In the genomic region with DNA sequence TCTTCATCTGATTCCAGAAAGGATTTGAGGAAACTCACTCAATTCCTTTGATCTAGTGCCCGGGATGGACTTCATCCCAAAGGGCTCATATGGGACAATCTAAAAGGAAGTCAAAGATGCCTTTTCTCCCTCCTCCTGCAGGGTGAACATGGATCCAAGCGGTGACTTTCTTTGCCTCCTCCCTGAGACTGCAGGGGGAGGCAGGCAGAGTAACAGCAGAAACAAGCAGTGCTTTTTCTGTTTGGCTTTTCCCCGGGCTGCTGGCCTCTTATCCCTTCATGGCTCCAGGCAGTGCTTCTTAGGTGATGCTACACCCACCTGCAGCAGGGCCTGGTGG, we compare ENCODE assay signal across 9 cellular contexts. TPM values are rescaled to one million over a fixed set of nuclear protein-coding genes. Genes with fewer than 3 reads are reported as not detected.
A peak's percentile ranks its signal among the peaks of the same experiment; 100 is the strongest.
DNase-seq lines count a peak whose midpoint lies in the region; ATAC-seq and TF ChIP-seq lines count a peak whose summit lies in the region.
"Had no signal": no experiment of that assay in that cellular context is flagged by ENCODE, and none has a peak within 500 bp of the region (broad histone marks: within the 10 kb centered on the region; RNA-seq: fewer than 3 reads in every experiment).

No MANE protein-coding gene starts in this region.

- H2BK12ac ChIP-seq in mesenchymal stem cell (ENCODE audit: low read length in 2 of 2) = no peak overlapping the region

- peak overlapping the region in 1 of 2 experiments; percentile 41 for H3K4ac ChIP-seq in mesenchymal stem cell (ENCODE audit: low read depth in 1 of 2, low read length in 2 of 2)

- H3K4me1 ChIP-seq in BLaER1 = peaks cover 14% of the 10 kb centered on the region
- peaks cover 4% of the 10 kb centered on the region; the same call in 1 of the 2 replicates for H3K4me1 ChIP-seq in HEK293 (ENCODE audit: control insufficient read depth, insufficient read depth, low read length)
- peaks cover 9% of the 10 kb centered on the region for H3K4me1 ChIP-seq in mesenchymal stem cell (ENCODE audit: control insufficient read depth, insufficient read depth, low read depth, low read length)
- no peaks in the 10 kb centered on the region for H3K4me1 ChIP-seq in adrenal gland (replicated peaks in 1 of 2)

- POLR2A ChIA-PET in HEK293 (lab: Yijun Ruan, JAX) (no interaction called here), WTC11 (lab: Charles Lee) (no interaction called here)

- H3K36me3 ChIP-seq in BLaER1 (no peaks in the 10 kb centered on the region), HEK293 (ENCODE audit: control insufficient read depth in 2 of 2, insufficient read depth in 1 of 2, low read length in 2 of 2) (no peaks in the 10 kb centered on the region), mesenchymal stem cell (ENCODE audit: control insufficient read depth in 1 of 2, insufficient read depth in 2 of 2, low read depth in 1 of 2, low read length in 2 of 2) (no peaks in the 10 kb centered on the region), adrenal gland (replicated peaks in 1 of 2) (no peaks in the 10 kb centered on the region)

- H3K9ac ChIP-seq in BLaER1 (no peak overlapping the region), mesenchymal stem cell (ENCODE audit: low read length) (no peak overlapping the region)

- H2BK5ac ChIP-seq in mesenchymal stem cell (ENCODE audit: low read depth, low read length, poor library complexity, severe bottlenecking) = peak overlapping the region; percentile 84

- no peak for TF ChIP-seq POLR2A in adrenal gland (IDR thresholded peaks at IDR 0.05)

- no peak; the same call in 1 of the 2 replicates for TF ChIP-seq CTCF in HEK293 (tag by site-specific recombination; IDR thresholded peaks at IDR 0.05)
- TF ChIP-seq CTCF in WTC11 (IDR thresholded peaks at IDR 0.05) = no peak
- TF ChIP-seq CTCF in adrenal gland (IDR thresholded peaks at IDR 0.05) = no peak

- CTCF ChIA-PET in HEK293 (lab: Yijun Ruan, JAX) = interaction anchor here (3.9 kb wide), 1 partner anchor 9 kb away, joined by 18 read pairs; a partner anchor contains a TSS
- CTCF ChIA-PET in WTC11 (lab: Charles Lee) = interaction anchor here (1.8 to 3.5 kb wide), 2 partner anchors 26 to 106 kb away, joined by 12 to 16 read pairs; no protein-coding TSS in a partner anchor

- H2AFZ ChIP-seq in mesenchymal stem cell (ENCODE audit: low read depth, low read length) = peak overlapping the region; percentile 42

- no peaks in the 10 kb centered on the region for H3K27me3 Mint-ChIP-seq in WTC11 (ENCODE audit: low read depth)

- no peak overlapping the region for H4K91ac ChIP-seq in mesenchymal stem cell (ENCODE audit: low read length)

- no peaks in the 10 kb centered on the region for H3K36me3 Mint-ChIP-seq in WTC11

- H2BK120ac ChIP-seq in mesenchymal stem cell (ENCODE audit: low read depth, low read length) = no peak overlapping the region

- H3K9me3 ChIP-seq in BLaER1 (no peaks in the 10 kb centered on the region; the same call in 1 of the 2 replicates), HEK293 (ENCODE audit: control insufficient read depth, insufficient read depth, low read depth, low read length) (no peaks in the 10 kb centered on the region), mesenchymal stem cell (ENCODE audit: control insufficient read depth, low read length) (no peaks in the 10 kb centered on the region), adrenal gland (replicated peaks in 1 of 3) (no peaks in the 10 kb centered on the region)

- peak overlapping the region; percentile 70 for H2AK5ac ChIP-seq in mesenchymal stem cell (ENCODE audit: low read length, severe bottlenecking)

- H3K18ac ChIP-seq in mesenchymal stem cell (ENCODE audit: low read depth in 1 of 2, low read length in 2 of 2) = no peak overlapping the region

- no peaks in the 10 kb centered on the region for H3K79me1 ChIP-seq in mesenchymal stem cell (replicated peaks; ENCODE audit: low read length, poor library complexity, severe bottlenecking)

- H3K4me1 Mint-ChIP-seq in WTC11 = peaks cover 14% of the 10 kb centered on the region

- H3K9me3 Mint-ChIP-seq in WTC11 = no peaks in the 10 kb centered on the region
- H3K9me3 Mint-ChIP-seq: activated T-cell treated with anti-CD3 and anti-CD28 coated beads, Interleukin-2, amount 50 U/mL, for 24 hours had no signal

- peak overlapping the region; percentile 14; the same call in 1 of the 2 replicates for H3K27ac Mint-ChIP-seq in WTC11

- no peak overlapping the region for H3K4me3 ChIP-seq in BLaER1
- H3K4me3 ChIP-seq in HEK293 (ENCODE audit: low read depth, low read length) = no peak overlapping the region
- no peak overlapping the region for H3K4me3 ChIP-seq in mesenchymal stem cell (ENCODE audit: insufficient read depth in 1 of 2, low read depth in 1 of 2, low read length in 2 of 2)
- no peak overlapping the region for H3K4me3 ChIP-seq in adrenal gland

- DNase-seq in WTC11 (ENCODE audit: low spot score) (peak; percentile 20), mesenchymal stem cell (peak; percentile 18), NCI-H748 treated with DMSO at 0.1 percent for 48 hours (lab: John Stamatoyannopoulos, UW) (no peak), adrenal gland (no peak), NCI-H226 (no peak)
- DNase-seq: activated T-cell treated with anti-CD3 and anti-CD28 coated beads, Interleukin-2, amount 50 U/mL, for 24 hours had no signal

- intact Hi-C loops in adrenal gland (cut with DNase I) = no loop called here

- no peaks in the 10 kb centered on the region for H3K27me3 ChIP-seq in BLaER1
- H3K27me3 ChIP-seq in mesenchymal stem cell (ENCODE audit: control insufficient read depth in 1 of 2, insufficient read depth in 1 of 2, low read length in 2 of 2) = no peaks in the 10 kb centered on the region
- H3K27me3 ChIP-seq in adrenal gland = no peaks in the 10 kb centered on the region

- 56% methylated on average over 3 of the region's 3 CpGs for WGBS in mesenchymal stem cell
- WGBS in adrenal gland, 4 donors = 49 to 62% (median 56%) methylated on average over 3 of the region's 3 CpGs

- ATAC-seq in WTC11 (peak; percentile 94), GM21529 (IDR thresholded peaks at IDR 0.05; ENCODE audit: unreplicated experiment) (no peak)

- H4K20me1 ChIP-seq in BLaER1 = no peaks in the 10 kb centered on the region

- no peak overlapping the region for H4K8ac ChIP-seq in mesenchymal stem cell (ENCODE audit: low read length)

- peak overlapping the region in 1 of 2 experiments; percentile 80 for H3K23ac ChIP-seq in mesenchymal stem cell (ENCODE audit: low read length in 2 of 2)

- H3K4me2 ChIP-seq in BLaER1 (0 out of 2 replicates have a peak overlapping the region, but pooled peaks have one; percentile 15), mesenchymal stem cell (ENCODE audit: low read length, poor library complexity, severe bottlenecking) (peak overlapping the region; percentile 21)

- H3K27ac ChIP-seq in BLaER1 (no peak overlapping the region), HEK293 (ENCODE audit: extremely low read depth, low read depth, low read length) (no peak overlapping the region), mesenchymal stem cell (ENCODE audit: low read length, poor library complexity, severe bottlenecking) (peak overlapping the region; percentile 81), adrenal gland (no peak overlapping the region)

- H3K4me3 Mint-ChIP-seq in WTC11 = no peak overlapping the region
- H3K4me3 Mint-ChIP-seq: activated T-cell treated with anti-CD3 and anti-CD28 coated beads, Interleukin-2, amount 50 U/mL, for 24 hours had no signal

- peak overlapping the region in 1 of 2 experiments; percentile 9 for H3K14ac ChIP-seq in mesenchymal stem cell (ENCODE audit: low read length in 2 of 2)

- H2BK15ac ChIP-seq in mesenchymal stem cell (ENCODE audit: low read depth, poor library complexity, severe bottlenecking) = no peak overlapping the region

TF ChIP-seq in HEK293, 187 proteins besides CTCF, POLR2A, EP300 and RAD21:
- TF ChIP-seq ZNF501 (tag by site-specific recombination; IDR thresholded peaks at IDR 0.05) = no peak
- TF ChIP-seq ZNF341 (tag by site-specific recombination; IDR thresholded peaks at IDR 0.05; ENCODE audit: low read depth) = peak; percentile 91

TF ChIP-seq in WTC11, 78 proteins besides CTCF, POLR2A, EP300 and RAD21 (continues in another document):
- TF ChIP-seq, protein P1, sequence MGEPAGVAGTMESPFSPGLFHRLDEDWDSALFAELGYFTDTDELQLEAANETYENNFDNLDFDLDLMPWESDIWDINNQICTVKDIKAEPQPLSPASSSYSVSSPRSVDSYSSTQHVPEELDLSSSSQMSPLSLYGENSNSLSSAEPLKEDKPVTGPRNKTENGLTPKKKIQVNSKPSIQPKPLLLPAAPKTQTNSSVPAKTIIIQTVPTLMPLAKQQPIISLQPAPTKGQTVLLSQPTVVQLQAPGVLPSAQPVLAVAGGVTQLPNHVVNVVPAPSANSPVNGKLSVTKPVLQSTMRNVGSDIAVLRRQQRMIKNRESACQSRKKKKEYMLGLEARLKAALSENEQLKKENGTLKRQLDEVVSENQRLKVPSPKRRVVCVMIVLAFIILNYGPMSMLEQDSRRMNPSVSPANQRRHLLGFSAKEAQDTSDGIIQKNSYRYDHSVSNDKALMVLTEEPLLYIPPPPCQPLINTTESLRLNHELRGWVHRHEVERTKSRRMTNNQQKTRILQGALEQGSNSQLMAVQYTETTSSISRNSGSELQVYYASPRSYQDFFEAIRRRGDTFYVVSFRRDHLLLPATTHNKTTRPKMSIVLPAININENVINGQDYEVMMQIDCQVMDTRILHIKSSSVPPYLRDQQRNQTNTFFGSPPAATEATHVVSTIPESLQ (CRISPR knock-in tag; IDR thresholded peaks at IDR 0.05) = no peak
- TF ChIP-seq GRHL2 (CRISPR knock-in tag; IDR thresholded peaks at IDR 0.05; ENCODE audit: insufficient replicate concordance, severe bottlenecking) (no peak), ETV6 (CRISPR knock-in tag; IDR thresholded peaks at IDR 0.05) (no peak), RORB (CRISPR knock-in tag; IDR thresholded peaks at IDR 0.05) (no peak), NFYB (CRISPR knock-in tag; conservative IDR thresholded peaks at IDR 0.05; ENCODE audit: low read depth) (no peak)

RNA-seq across cellular contexts. Expression of a gene that starts 10.0 kb away (rescaled TPM):
- total RNA-seq in WTC11 (2021) (19.7 to 25.3 TPM (median 22.2 TPM) in 3 replicates), adrenal gland (10 to 100 TPM in 7 of 8 donors, 1 to 10 TPM in 1; 8.9 to 17.9 (median 12.5) TPM)
- 15.3 TPM for polyA plus RNA-seq in mesenchymal stem cell (2013, experiment 1 of 2)
- 14.3 TPM for polyA plus RNA-seq in mesenchymal stem cell (2013, experiment 2 of 2)
- 10 to 100 TPM in 1 of 3 donors, 1 to 10 TPM in 2; 5.7 to 13.6 (median 9.5) TPM for polyA plus RNA-seq in adrenal gland

Comparison
In these comparisons a context has a peak if more than half of its experiments do, and no peak if none do; other contexts are left out.
1. DNase-seq: peak in WTC11 (single experiment) and mesenchymal stem cell (single experiment); none in NCI-H748 treated with DMSO at 0.1 percent for 48 hours (single experiment), adrenal gland (0 of 7) and NCI-H226 (single experiment).